ENCODE assay signal across 8 cellular contexts in the genomic region with DNA sequence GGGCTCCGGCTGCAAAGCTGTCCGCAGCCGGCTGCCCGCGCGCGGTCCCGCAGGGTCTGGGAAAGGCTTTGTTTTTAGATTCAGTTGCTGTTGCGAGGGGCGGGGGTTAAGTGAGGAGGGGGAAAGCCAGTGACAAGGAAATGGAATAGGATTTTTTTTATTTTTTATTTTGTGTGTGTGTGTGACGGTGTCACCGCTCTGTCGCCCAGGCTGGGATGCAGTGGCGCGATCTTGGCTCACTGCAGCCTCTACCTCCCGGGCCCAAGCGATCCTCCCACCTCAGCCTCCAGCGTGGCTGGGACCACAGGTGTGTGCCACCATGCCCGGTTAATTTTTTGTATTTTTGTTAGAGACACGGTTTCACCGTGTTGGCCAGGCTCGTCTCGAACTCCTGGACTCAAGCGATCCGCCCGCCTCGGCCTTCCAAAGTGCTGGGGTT. TPM values are rescaled to one million over a fixed set of nuclear protein-coding genes. Genes with fewer than 3 reads are reported as not detected.
DNase-seq lines count a peak whose midpoint lies in the region; ATAC-seq, FAIRE-seq and TF ChIP-seq lines count a peak whose summit lies in the region.

No MANE protein-coding gene starts in this region.

- TF ChIP-seq CTCF in BE2C (IDR thresholded peaks at IDR 0.05; ENCODE audit: low read depth, low read length), result no peak

- peak overlapping the region; percentile 93 for H3K4me3 ChIP-seq in BE2C (ENCODE audit: low read depth, low read length)
- peak overlapping the region; percentile 53 for H3K4me3 ChIP-seq in NT2/D1 (ENCODE audit: insufficient read length, low read depth)
- H3K4me3 ChIP-seq in effector memory CD4-positive, alpha-beta T cell (ENCODE audit: insufficient read depth, low read depth, low read length, poor library complexity, severe bottlenecking), result peak overlapping the region; percentile 85
- H3K4me3 ChIP-seq in naive thymus-derived CD4-positive, alpha-beta T cell (ENCODE audit: low read length), result peak overlapping the region; percentile 67

- ATAC-seq in naive thymus-derived CD4-positive, alpha-beta T cell, result no peak

- H3K27ac Mint-ChIP-seq in naive thymus-derived CD4-positive, alpha-beta T cell, result peak overlapping the region; percentile 83 to 97 (median 93)

- H3K4me1 ChIP-seq in BE2C (peaks cover 3% of the 10 kb centered on the region; the same call in 1 of the 2 replicates), NT2/D1 (ENCODE audit: insufficient read depth, insufficient read length) (peaks cover under 1% of the 10 kb centered on the region)
- H3K4me1 ChIP-seq in effector memory CD4-positive, alpha-beta T cell (ENCODE audit: control insufficient read depth, insufficient read depth, low read length, poor library complexity, severe bottlenecking), result peaks cover 20% of the 10 kb centered on the region
- H3K4me1 ChIP-seq in naive thymus-derived CD4-positive, alpha-beta T cell (ENCODE audit: control insufficient read depth in 2 of 2, insufficient read depth in 2 of 2, low read length in 2 of 2), result peaks cover 27 to 35% of the 10 kb centered on the region in 2 donors

- no peaks in the 10 kb centered on the region for H3K9me3 Mint-ChIP-seq in naive thymus-derived CD4-positive, alpha-beta T cell

- H3K36me3 ChIP-seq in BE2C, result no peaks in the 10 kb centered on the region
- peaks cover 5% of the 10 kb centered on the region for H3K36me3 ChIP-seq in NT2/D1 (ENCODE audit: insufficient read depth, insufficient read length, low read length)
- H3K36me3 ChIP-seq in effector memory CD4-positive, alpha-beta T cell (ENCODE audit: control insufficient read depth, insufficient read depth, low read length), result no peaks in the 10 kb centered on the region
- peaks cover 0 to 7% (median 0%) of the 10 kb centered on the region in 3 experiments for H3K36me3 ChIP-seq in naive thymus-derived CD4-positive, alpha-beta T cell (ENCODE audit: control insufficient read depth in 2 of 3, insufficient read depth in 3 of 3, low read length in 3 of 3)

- peak overlapping the region; percentile 83 to 99 (median 90) for H3K4me3 Mint-ChIP-seq in naive thymus-derived CD4-positive, alpha-beta T cell

- H3K27ac ChIP-seq in effector memory CD4-positive, alpha-beta T cell (ENCODE audit: insufficient read depth, low read length, poor library complexity, severe bottlenecking), result peak overlapping the region; percentile 86
- H3K27ac ChIP-seq in naive thymus-derived CD4-positive, alpha-beta T cell (ENCODE audit: low read depth, low read length), result peak overlapping the region; percentile 88

- CTCF ChIA-PET in naive thymus-derived CD4-positive, alpha-beta T cell (lab: Charles Lee), result no interaction called here

- H3K9me3 ChIP-seq in BE2C (no peaks in the 10 kb centered on the region), NT2/D1 (ENCODE audit: insufficient read depth, low read length) (no peaks in the 10 kb centered on the region)
- no peaks in the 10 kb centered on the region for H3K9me3 ChIP-seq in effector memory CD4-positive, alpha-beta T cell (ENCODE audit: control insufficient read depth, low read length)
- no peaks in the 10 kb centered on the region for H3K9me3 ChIP-seq in naive thymus-derived CD4-positive, alpha-beta T cell (ENCODE audit: control insufficient read depth in 2 of 3, low read length in 3 of 3)

- intact Hi-C loops in naive thymus-derived CD4-positive, alpha-beta T cell (cut with micrococcal nuclease), result loop anchor here (1.0 to 10.0 kb wide), 9 partner anchors 59 to 1948 kb away; a partner anchor contains a TSS
- intact Hi-C loops in posterior vena cava (cut with DNase I), result no loop called here

- DNase-seq in BE2C (no peak), NT2/D1 (ENCODE audit: low read depth, low spot score) (no peak), posterior vena cava (ENCODE audit: low spot score) (no peak), cerebellum (ENCODE audit: low spot score) (no peak), urothelium cell line (ENCODE audit: low spot score) (no peak), NCI-H526 treated with DMSO at 0.1 percent for 48 hours (lab: John Stamatoyannopoulos, UW) (no peak)
- no peak for DNase-seq in effector memory CD4-positive, alpha-beta T cell
- DNase-seq in naive thymus-derived CD4-positive, alpha-beta T cell, result peak in 2 of 9 donors; percentile 40 to 53

- no peaks in the 10 kb centered on the region for H3K27me3 Mint-ChIP-seq in naive thymus-derived CD4-positive, alpha-beta T cell

- peak overlapping the region; percentile 70 for H3K9ac ChIP-seq in NT2/D1 (ENCODE audit: insufficient read length, low read depth)

- peaks cover 43 to 81% (median 73%) of the 10 kb centered on the region in 7 donors for H3K4me1 Mint-ChIP-seq in naive thymus-derived CD4-positive, alpha-beta T cell

- peaks cover 0 to 24% (median 0%) of the 10 kb centered on the region in 5 donors for H3K36me3 Mint-ChIP-seq in naive thymus-derived CD4-positive, alpha-beta T cell

- no peak for FAIRE-seq in urothelium cell line (lab: Jason Lieb, UNC)

- H3K27me3 ChIP-seq in BE2C (no peaks in the 10 kb centered on the region), NT2/D1 (ENCODE audit: insufficient read depth, insufficient read length) (no peaks in the 10 kb centered on the region)
- no peaks in the 10 kb centered on the region for H3K27me3 ChIP-seq in effector memory CD4-positive, alpha-beta T cell (replicated peaks; ENCODE audit: control insufficient read depth, insufficient read depth, low read length, poor library complexity, severe bottlenecking)
- no peaks in the 10 kb centered on the region for H3K27me3 ChIP-seq in naive thymus-derived CD4-positive, alpha-beta T cell (ENCODE audit: control insufficient read depth in 2 of 2, insufficient read depth in 2 of 2, low read length in 2 of 2)

- POLR2A ChIA-PET in naive thymus-derived CD4-positive, alpha-beta T cell (lab: Charles Lee), result interaction anchor here (0.6 to 7.7 kb wide), 8 partner anchors 11 to 917 kb away, joined by 3 to 90 read pairs (median 3); a partner anchor contains a TSS

RNA-seq across cellular contexts. Expression of a gene that starts 0.6 kb away (rescaled TPM):
- polyA plus RNA-seq in BE2C (2012; ENCODE audit: insufficient read depth, insufficient read length, low read depth), result 17.8 TPM
- 10 to 100 TPM; 18.8 to 47.7 (median 27.7) TPM for total RNA-seq in naive thymus-derived CD4-positive, alpha-beta T cell
- polyA plus RNA-seq in naive thymus-derived CD4-positive, alpha-beta T cell, result 10 to 100 TPM; 25.1 to 33.8 TPM
- total RNA-seq in posterior vena cava (10 to 100 TPM; 39.8 to 43.8 TPM), cerebellum (38.4 TPM)

RNA-seq across cellular contexts. Expression of a gene that starts 38.0 kb away (rescaled TPM):
- not detected for polyA plus RNA-seq in BE2C (2012; ENCODE audit: insufficient read depth, insufficient read length, low read depth)
- 1 to 10 TPM in 3 of 5 experiments, under 1 TPM in 2; 0.40 to 1.9 (median 1.5) TPM for total RNA-seq in naive thymus-derived CD4-positive, alpha-beta T cell
- not detected for polyA plus RNA-seq in naive thymus-derived CD4-positive, alpha-beta T cell
- total RNA-seq in posterior vena cava (1 to 10 TPM in 1 of 2 donors, under 1 TPM in 1; 0.93 to 1.7 TPM), cerebellum (0.45 TPM)

RNA-seq across cellular contexts. Expression of a gene that starts 58.9 kb away (rescaled TPM):
- polyA plus RNA-seq in BE2C (2012; ENCODE audit: insufficient read depth, insufficient read length, low read depth), result 4.6 TPM
- total RNA-seq in naive thymus-derived CD4-positive, alpha-beta T cell, result 10 to 100 TPM in 2 of 5 experiments, 1 to 10 TPM in 3; 7.3 to 12.1 (median 9.6) TPM
- 1 to 10 TPM; 2.4 to 3.2 TPM for polyA plus RNA-seq in naive thymus-derived CD4-positive, alpha-beta T cell
- total RNA-seq in posterior vena cava (10 to 100 TPM; 21.7 to 31.3 TPM), cerebellum (39.9 TPM)

Comparison
In these comparisons a context has a peak if more than half of its experiments do, and no peak if none do; other contexts are left out.
1. intact Hi-C loops: an anchor here in naive thymus-derived CD4-positive, alpha-beta T cell (1.0 to 10.0 kb wide); none called in posterior vena cava.